1 cellular context compared by ENCODE assay signal in the genomic region with DNA sequence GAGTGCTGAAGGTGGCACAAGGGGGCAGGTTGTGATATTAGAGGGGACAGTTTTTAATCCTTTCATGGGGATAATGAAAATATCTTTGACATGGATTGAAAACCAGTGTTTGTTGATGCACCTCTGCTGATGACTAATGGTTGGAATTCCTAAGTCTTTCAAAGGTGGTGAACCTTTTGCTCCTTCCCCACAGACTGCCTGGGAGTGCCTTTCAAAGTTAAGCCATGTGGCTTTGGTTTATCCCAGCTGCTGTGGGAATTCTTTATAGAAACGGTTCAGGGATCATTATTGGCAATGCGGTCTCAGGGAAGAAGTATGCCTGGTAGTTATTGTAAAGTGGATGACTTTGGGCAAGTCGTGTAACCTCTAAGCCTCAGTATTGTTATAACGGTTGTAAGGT.
TF ChIP-seq lines count a peak whose summit lies in the region.

No MANE protein-coding gene starts in this region.

TF ChIP-seq in GM23338, 12 proteins besides CTCF, POLR2A, EP300 and RAD21 (continued from another document):
- TF ChIP-seq, protein P1, sequence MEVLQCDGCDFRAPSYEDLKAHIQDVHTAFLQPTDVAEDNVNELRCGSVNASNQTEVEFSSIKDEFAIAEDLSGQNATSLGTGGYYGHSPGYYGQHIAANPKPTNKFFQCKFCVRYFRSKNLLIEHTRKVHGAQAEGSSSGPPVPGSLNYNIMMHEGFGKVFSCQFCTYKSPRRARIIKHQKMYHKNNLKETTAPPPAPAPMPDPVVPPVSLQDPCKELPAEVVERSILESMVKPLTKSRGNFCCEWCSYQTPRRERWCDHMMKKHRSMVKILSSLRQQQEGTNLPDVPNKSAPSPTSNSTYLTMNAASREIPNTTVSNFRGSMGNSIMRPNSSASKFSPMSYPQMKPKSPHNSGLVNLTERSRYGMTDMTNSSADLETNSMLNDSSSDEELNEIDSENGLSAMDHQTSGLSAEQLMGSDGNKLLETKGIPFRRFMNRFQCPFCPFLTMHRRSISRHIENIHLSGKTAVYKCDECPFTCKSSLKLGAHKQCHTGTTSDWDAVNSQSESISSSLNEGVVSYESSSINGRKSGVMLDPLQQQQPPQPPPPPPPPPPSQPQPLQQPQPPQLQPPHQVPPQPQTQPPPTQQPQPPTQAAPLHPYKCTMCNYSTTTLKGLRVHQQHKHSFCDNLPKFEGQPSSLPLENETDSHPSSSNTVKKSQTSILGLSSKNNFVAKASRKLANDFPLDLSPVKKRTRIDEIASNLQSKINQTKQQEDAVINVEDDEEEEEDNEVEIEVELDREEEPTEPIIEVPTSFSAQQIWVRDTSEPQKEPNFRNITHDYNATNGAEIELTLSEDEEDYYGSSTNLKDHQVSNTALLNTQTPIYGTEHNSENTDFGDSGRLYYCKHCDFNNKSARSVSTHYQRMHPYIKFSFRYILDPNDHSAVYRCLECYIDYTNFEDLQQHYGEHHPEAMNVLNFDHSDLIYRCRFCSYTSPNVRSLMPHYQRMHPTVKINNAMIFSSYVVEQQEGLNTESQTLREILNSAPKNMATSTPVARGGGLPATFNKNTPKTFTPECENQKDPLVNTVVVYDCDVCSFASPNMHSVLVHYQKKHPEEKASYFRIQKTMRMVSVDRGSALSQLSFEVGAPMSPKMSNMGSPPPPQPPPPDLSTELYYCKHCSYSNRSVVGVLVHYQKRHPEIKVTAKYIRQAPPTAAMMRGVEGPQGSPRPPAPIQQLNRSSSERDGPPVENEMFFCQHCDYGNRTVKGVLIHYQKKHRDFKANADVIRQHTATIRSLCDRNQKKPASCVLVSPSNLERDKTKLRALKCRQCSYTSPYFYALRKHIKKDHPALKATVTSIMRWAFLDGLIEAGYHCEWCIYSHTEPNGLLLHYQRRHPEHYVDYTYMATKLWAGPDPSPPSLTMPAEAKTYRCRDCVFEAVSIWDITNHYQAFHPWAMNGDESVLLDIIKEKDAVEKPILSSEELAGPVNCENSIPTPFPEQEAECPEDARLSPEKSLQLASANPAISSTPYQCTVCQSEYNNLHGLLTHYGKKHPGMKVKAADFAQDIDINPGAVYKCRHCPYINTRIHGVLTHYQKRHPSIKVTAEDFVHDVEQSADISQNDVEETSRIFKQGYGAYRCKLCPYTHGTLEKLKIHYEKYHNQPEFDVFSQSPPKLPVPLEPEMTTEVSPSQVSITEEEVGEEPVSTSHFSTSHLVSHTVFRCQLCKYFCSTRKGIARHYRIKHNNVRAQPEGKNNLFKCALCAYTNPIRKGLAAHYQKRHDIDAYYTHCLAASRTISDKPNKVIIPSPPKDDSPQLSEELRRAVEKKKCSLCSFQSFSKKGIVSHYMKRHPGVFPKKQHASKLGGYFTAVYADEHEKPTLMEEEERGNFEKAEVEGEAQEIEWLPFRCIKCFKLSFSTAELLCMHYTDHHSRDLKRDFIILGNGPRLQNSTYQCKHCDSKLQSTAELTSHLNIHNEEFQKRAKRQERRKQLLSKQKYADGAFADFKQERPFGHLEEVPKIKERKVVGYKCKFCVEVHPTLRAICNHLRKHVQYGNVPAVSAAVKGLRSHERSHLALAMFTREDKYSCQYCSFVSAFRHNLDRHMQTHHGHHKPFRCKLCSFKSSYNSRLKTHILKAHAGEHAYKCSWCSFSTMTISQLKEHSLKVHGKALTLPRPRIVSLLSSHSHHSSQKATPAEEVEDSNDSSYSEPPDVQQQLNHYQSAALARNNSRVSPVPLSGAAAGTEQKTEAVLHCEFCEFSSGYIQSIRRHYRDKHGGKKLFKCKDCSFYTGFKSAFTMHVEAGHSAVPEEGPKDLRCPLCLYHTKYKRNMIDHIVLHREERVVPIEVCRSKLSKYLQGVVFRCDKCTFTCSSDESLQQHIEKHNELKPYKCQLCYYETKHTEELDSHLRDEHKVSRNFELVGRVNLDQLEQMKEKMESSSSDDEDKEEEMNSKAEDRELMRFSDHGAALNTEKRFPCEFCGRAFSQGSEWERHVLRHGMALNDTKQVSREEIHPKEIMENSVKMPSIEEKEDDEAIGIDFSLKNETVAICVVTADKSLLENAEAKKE (CRISPR knock-in tag; IDR thresholded peaks at IDR 0.05), result no peak
- no peak for TF ChIP-seq JUNB (IDR thresholded peaks at IDR 0.05; ENCODE audit: unreplicated experiment)
- TF ChIP-seq EZH2phosphoT487 (IDR thresholded peaks at IDR 0.05; ENCODE audit: unreplicated experiment), result no peak
- TF ChIP-seq NANOG (IDR thresholded peaks at IDR 0.05; ENCODE audit: borderline replicate concordance), result no peak
- no peak for TF ChIP-seq ZNF114 (CRISPR knock-in tag; IDR thresholded peaks at IDR 0.05)
- TF ChIP-seq, protein P2, sequence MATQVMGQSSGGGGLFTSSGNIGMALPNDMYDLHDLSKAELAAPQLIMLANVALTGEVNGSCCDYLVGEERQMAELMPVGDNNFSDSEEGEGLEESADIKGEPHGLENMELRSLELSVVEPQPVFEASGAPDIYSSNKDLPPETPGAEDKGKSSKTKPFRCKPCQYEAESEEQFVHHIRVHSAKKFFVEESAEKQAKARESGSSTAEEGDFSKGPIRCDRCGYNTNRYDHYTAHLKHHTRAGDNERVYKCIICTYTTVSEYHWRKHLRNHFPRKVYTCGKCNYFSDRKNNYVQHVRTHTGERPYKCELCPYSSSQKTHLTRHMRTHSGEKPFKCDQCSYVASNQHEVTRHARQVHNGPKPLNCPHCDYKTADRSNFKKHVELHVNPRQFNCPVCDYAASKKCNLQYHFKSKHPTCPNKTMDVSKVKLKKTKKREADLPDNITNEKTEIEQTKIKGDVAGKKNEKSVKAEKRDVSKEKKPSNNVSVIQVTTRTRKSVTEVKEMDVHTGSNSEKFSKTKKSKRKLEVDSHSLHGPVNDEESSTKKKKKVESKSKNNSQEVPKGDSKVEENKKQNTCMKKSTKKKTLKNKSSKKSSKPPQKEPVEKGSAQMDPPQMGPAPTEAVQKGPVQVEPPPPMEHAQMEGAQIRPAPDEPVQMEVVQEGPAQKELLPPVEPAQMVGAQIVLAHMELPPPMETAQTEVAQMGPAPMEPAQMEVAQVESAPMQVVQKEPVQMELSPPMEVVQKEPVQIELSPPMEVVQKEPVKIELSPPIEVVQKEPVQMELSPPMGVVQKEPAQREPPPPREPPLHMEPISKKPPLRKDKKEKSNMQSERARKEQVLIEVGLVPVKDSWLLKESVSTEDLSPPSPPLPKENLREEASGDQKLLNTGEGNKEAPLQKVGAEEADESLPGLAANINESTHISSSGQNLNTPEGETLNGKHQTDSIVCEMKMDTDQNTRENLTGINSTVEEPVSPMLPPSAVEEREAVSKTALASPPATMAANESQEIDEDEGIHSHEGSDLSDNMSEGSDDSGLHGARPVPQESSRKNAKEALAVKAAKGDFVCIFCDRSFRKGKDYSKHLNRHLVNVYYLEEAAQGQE (IDR thresholded peaks at IDR 0.05; ENCODE audit: unreplicated experiment), result no peak
- TF ChIP-seq EZH2 (IDR thresholded peaks at IDR 0.05; ENCODE audit: low read depth, unreplicated experiment), result no peak
- TF ChIP-seq, protein P3, sequence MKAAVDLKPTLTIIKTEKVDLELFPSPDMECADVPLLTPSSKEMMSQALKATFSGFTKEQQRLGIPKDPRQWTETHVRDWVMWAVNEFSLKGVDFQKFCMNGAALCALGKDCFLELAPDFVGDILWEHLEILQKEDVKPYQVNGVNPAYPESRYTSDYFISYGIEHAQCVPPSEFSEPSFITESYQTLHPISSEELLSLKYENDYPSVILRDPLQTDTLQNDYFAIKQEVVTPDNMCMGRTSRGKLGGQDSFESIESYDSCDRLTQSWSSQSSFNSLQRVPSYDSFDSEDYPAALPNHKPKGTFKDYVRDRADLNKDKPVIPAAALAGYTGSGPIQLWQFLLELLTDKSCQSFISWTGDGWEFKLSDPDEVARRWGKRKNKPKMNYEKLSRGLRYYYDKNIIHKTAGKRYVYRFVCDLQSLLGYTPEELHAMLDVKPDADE (IDR thresholded peaks at IDR 0.05), result no peak
- no peak for TF ChIP-seq CREB1 (CRISPR knock-in tag; IDR thresholded peaks at IDR 0.05; ENCODE audit: low read depth)
